8 cellular contexts compared by ENCODE assay signal in genomic region chr3:40317061-40317676, GRCh38. TPM values are rescaled to one million over a fixed set of nuclear protein-coding genes. Genes with fewer than 3 reads are reported as not detected.
DNase-seq lines count a peak whose midpoint lies in the region; ATAC-seq and TF ChIP-seq lines count a peak whose summit lies in the region.

No MANE protein-coding gene starts in this region.

- H4K20me1 ChIP-seq in OCI-LY7 (ENCODE audit: insufficient read depth, low read length) (no peaks in the 10 kb centered on the region; the same call in 1 of the 2 replicates), hepatocyte (ENCODE audit: insufficient read depth, poor library complexity, severe bottlenecking) (no peaks in the 10 kb centered on the region)

- H2AFZ ChIP-seq in OCI-LY7 (ENCODE audit: low read length) (no peak overlapping the region), hepatocyte (no peak overlapping the region)

- peak; percentile 33 for ATAC-seq in GM19468 (IDR thresholded peaks at IDR 0.05; ENCODE audit: extremely low read depth, unreplicated experiment)

- H3K4me3 ChIP-seq in OCI-LY7 (ENCODE audit: low read depth, low read length, poor library complexity, severe bottlenecking) (no peak overlapping the region), adipocyte (ENCODE audit: low read length) (no peak overlapping the region), hepatocyte (no peak overlapping the region)

- H3K27me3 ChIP-seq in adipocyte (replicated peaks; ENCODE audit: control insufficient read depth, insufficient read depth, low read length) (no peaks in the 10 kb centered on the region), hepatocyte (no peaks in the 10 kb centered on the region)

- BruUV-seq in OCI-LY7 (replicated peaks; lab: Mats Ljungman, UMichigan) = no TSS peak

- peak; percentile 8 for DNase-seq in DMS153 treated with DMSO at 0.1 percent for 48 hours (lab: John Stamatoyannopoulos, UW; ENCODE audit: unreplicated experiment)
- DNase-seq in DMS153 (lab: John Stamatoyannopoulos, UW) = no peak
- peak; percentile 58 for DNase-seq in HT-29 (ENCODE audit: low spot score)
- peak; percentile 80 for DNase-seq in OCI-LY7 (ENCODE audit: low spot score)
- peak; percentile 90 for DNase-seq in adipocyte (ENCODE audit: low read depth)
- DNase-seq in hepatocyte (ENCODE audit: low spot score) = peak; percentile 84
- DNase-seq in smooth muscle cell of the brain vasculature (ENCODE audit: low read depth, low spot score) = peak; percentile 40

- H3K27ac ChIP-seq in OCI-LY7 (ENCODE audit: low read depth, low read length, poor library complexity, severe bottlenecking) (no peak overlapping the region), hepatocyte (no peak overlapping the region)

- H3K4me1 ChIP-seq in OCI-LY7 (ENCODE audit: insufficient read depth, low read length, poor library complexity, severe bottlenecking) (peaks cover 12% of the 10 kb centered on the region), adipocyte (ENCODE audit: control insufficient read depth, insufficient read depth, low read length) (peaks cover 15% of the 10 kb centered on the region), hepatocyte (ENCODE audit: insufficient read depth) (peaks cover 12% of the 10 kb centered on the region)

- H3K36me3 ChIP-seq in OCI-LY7 (ENCODE audit: insufficient read depth, low read length) (peaks cover 27% of the 10 kb centered on the region), adipocyte (ENCODE audit: control insufficient read depth, insufficient read depth, low read length, severe bottlenecking) (peaks cover 19% of the 10 kb centered on the region), hepatocyte (replicated peaks; ENCODE audit: insufficient read depth, low read depth) (no peaks in the 10 kb centered on the region)

- peak; percentile 93 for TF ChIP-seq CTCF in OCI-LY7 (conservative IDR thresholded peaks at IDR 0.05; ENCODE audit: low read length)
- peak; percentile 85 for TF ChIP-seq CTCF in hepatocyte (IDR thresholded peaks at IDR 0.05; ENCODE audit: poor library complexity)

- no peak overlapping the region for H3K4me2 ChIP-seq in OCI-LY7 (ENCODE audit: low read length)
- no peak overlapping the region for H3K4me2 ChIP-seq in hepatocyte

- H3K9ac ChIP-seq in adipocyte (ENCODE audit: low read length) = no peak overlapping the region

- POLR2A ChIA-PET in OCI-LY7 (lab: Charles Lee) = interaction anchor here (1.3 to 1.5 kb wide), 4 partner anchors 8 to 125 kb away, joined by 3 to 8 read pairs (median 6); no protein-coding TSS in a partner anchor

- CTCF ChIA-PET in OCI-LY7 (lab: Charles Lee; ENCODE audit: unreplicated experiment) = interaction anchor here (0.8 to 1.2 kb wide), 2 partner anchors 9 to 125 kb away, joined by 3 to 6 read pairs; no protein-coding TSS in a partner anchor

- H3K9me3 ChIP-seq in OCI-LY7 (ENCODE audit: low read length) (no peaks in the 10 kb centered on the region), adipocyte (ENCODE audit: control insufficient read depth, low read length) (no peaks in the 10 kb centered on the region), hepatocyte (ENCODE audit: low read depth) (no peaks in the 10 kb centered on the region)

- H3K79me2 ChIP-seq in OCI-LY7 (ENCODE audit: insufficient read depth, low read depth, low read length) = peaks cover 4% of the 10 kb centered on the region; the same call in 1 of the 2 replicates
- no peaks in the 10 kb centered on the region for H3K79me2 ChIP-seq in hepatocyte

- H3K9me2 ChIP-seq in OCI-LY7 (ENCODE audit: insufficient read depth, low read length) (no peaks in the 10 kb centered on the region), hepatocyte (replicated peaks; ENCODE audit: insufficient read depth) (no peaks in the 10 kb centered on the region)

- WGBS in hepatocyte (ENCODE audit: low lambda C conversion rate, missing lambda C conversion rate) = 27% methylated on average over 5 of the region's 5 CpGs

- intact Hi-C loops in OCI-LY7 (cut with micrococcal nuclease; ENCODE audit: unreplicated experiment) = loop anchor here (1.0 to 5.0 kb wide), 2 partner anchors 125 to 885 kb away; no protein-coding TSS in a partner anchor

RNA-seq across cellular contexts. Expression of gene EIF1B, which starts 7.7 kb away (rescaled TPM):
- 2.9 and 3.0 TPM in 2 replicates for total RNA-seq in HT-29 (2014; rRNA removed; shearing (Covaris generic))
- total RNA-seq in OCI-LY7 (2014; rRNA removed; shearing (Covaris generic)) = 14.0 and 14.5 TPM in 2 replicates
- total RNA-seq in OCI-LY7 (2022) (65.0 and 71.0 TPM in 2 replicates), hepatocyte (34.4 and 42.2 TPM in 2 replicates)
- 153 and 164 TPM in 2 replicates for polyA plus RNA-seq in hepatocyte
